In the genomic region with DNA sequence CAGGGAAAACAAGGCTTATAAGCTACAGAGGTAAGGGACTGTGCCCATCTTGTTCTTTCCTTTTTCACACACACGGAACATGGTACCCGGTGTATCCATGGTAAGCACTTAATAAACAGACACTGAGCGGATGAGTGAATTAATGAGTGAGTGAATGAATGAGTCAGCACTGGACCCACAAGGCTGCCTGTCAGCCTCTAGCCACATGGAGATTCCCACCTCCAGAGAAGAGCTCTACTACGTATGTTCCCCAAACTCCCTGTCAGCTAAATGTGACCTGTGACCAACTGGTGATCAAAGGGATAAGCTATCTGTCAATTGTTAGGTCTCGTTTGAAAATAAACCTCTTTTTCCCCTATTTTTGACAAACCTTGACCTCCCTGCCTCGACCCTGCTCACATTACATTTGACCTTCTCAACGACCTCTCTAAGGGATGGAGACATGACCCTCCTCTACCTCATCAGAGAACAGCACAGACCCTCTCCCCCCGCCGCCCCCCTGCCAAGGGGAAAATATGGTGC, we compare ENCODE assay signal across 13 cellular contexts. TPM values are rescaled to one million over a fixed set of nuclear protein-coding genes. Genes with fewer than 3 reads are reported as not detected.
DNase-seq lines count a peak whose midpoint lies in the region; ATAC-seq and TF ChIP-seq lines count a peak whose summit lies in the region.
"Had no signal": no experiment of that assay in that cellular context is flagged by ENCODE, and none has a peak within 500 bp of the region (broad histone marks: within the 10 kb centered on the region; RNA-seq: fewer than 3 reads in every experiment).

No MANE protein-coding gene starts in this region.

- peak overlapping the region; percentile 69 for H3K4me3 Mint-ChIP-seq in activated B cell treated with CpG ODN at 0.5 μM for 24 hours
- H3K4me3 Mint-ChIP-seq in naive thymus-derived CD4-positive, alpha-beta T cell, result peak overlapping the region in 9 of 10 donors; percentile 32 to 91 (median 66)
- no peak overlapping the region for H3K4me3 Mint-ChIP-seq in Caco-2 (ENCODE audit: unreplicated experiment)

- CTCF ChIA-PET in activated B cell treated with CpG ODN at 0.5 μM for 24 hours (lab: Charles Lee) (interaction anchor here (1.3 to 2.2 kb wide), 7 partner anchors 9 to 238 kb away, joined by 3 to 14 read pairs (median 6); a partner anchor contains a TSS), Caco-2 (lab: Charles Lee) (no interaction called here)
- CTCF ChIA-PET in naive thymus-derived CD4-positive, alpha-beta T cell (lab: Charles Lee), result interaction anchor here (0.7 to 2.2 kb wide), 4 partner anchors 14 to 105 kb away, joined by 3 to 7 read pairs (median 4); a partner anchor contains a TSS

- no peaks in the 10 kb centered on the region for H3K27me3 ChIP-seq in DND-41 (ENCODE audit: insufficient read depth, low read length, poor library complexity)
- no peaks in the 10 kb centered on the region for H3K27me3 ChIP-seq in naive thymus-derived CD4-positive, alpha-beta T cell (ENCODE audit: control insufficient read depth in 2 of 2, insufficient read depth in 2 of 2, low read length in 2 of 2)
- H3K27me3 ChIP-seq in Caco-2 (replicated peaks; ENCODE audit: control insufficient read depth, insufficient read depth, low read length), result no peaks in the 10 kb centered on the region
- H3K27me3 ChIP-seq: heart left ventricle had no signal

- H4K20me1 ChIP-seq in DND-41 (ENCODE audit: insufficient read depth, low read length), result no peaks in the 10 kb centered on the region

- no peaks in the 10 kb centered on the region for H3K9me3 ChIP-seq in DND-41 (ENCODE audit: insufficient read depth, low read length, severe bottlenecking)
- no peaks in the 10 kb centered on the region for H3K9me3 ChIP-seq in naive thymus-derived CD4-positive, alpha-beta T cell (ENCODE audit: control insufficient read depth in 2 of 3, low read length in 3 of 3)
- H3K9me3 ChIP-seq in Caco-2, result no peaks in the 10 kb centered on the region
- H3K9me3 ChIP-seq: heart left ventricle, thoracic aorta had no signal

- H3K9me3 Mint-ChIP-seq in activated B cell treated with CpG ODN at 0.5 μM for 24 hours, result no peaks in the 10 kb centered on the region
- peaks cover 0 to 3% (median 0%) of the 10 kb centered on the region in 11 donors for H3K9me3 Mint-ChIP-seq in naive thymus-derived CD4-positive, alpha-beta T cell
- no peaks in the 10 kb centered on the region for H3K9me3 Mint-ChIP-seq in Caco-2 (ENCODE audit: unreplicated experiment)

- H3K36me3 ChIP-seq in DND-41 (ENCODE audit: insufficient read depth, low read length) (peaks cover 40% of the 10 kb centered on the region), Caco-2 (ENCODE audit: control insufficient read depth, insufficient read depth, low read length) (no peaks in the 10 kb centered on the region)
- peaks cover 8 to 59% (median 20%) of the 10 kb centered on the region in 3 experiments for H3K36me3 ChIP-seq in naive thymus-derived CD4-positive, alpha-beta T cell (ENCODE audit: control insufficient read depth in 2 of 3, insufficient read depth in 3 of 3, low read length in 3 of 3)
- H3K36me3 ChIP-seq: thoracic aorta had no signal

- peak overlapping the region; percentile 96 for H3K27ac ChIP-seq in DND-41 (ENCODE audit: low read length)
- H3K27ac ChIP-seq in naive thymus-derived CD4-positive, alpha-beta T cell (ENCODE audit: low read depth, low read length), result peak overlapping the region; percentile 56
- H3K27ac ChIP-seq: HL-60, thoracic aorta had no signal

- H3K27me3 Mint-ChIP-seq in activated B cell treated with CpG ODN at 0.5 μM for 24 hours, result no peaks in the 10 kb centered on the region
- no peaks in the 10 kb centered on the region for H3K27me3 Mint-ChIP-seq in naive thymus-derived CD4-positive, alpha-beta T cell
- H3K27me3 Mint-ChIP-seq in Caco-2 (ENCODE audit: insufficient read depth, unreplicated experiment), result no peaks in the 10 kb centered on the region

- H2AFZ ChIP-seq in DND-41 (ENCODE audit: low read depth, low read length), result no peak overlapping the region

- ATAC-seq in DND-41 (ENCODE audit: insufficient read depth, low read depth), result no peak
- ATAC-seq in HG02610 (IDR thresholded peaks at IDR 0.05; ENCODE audit: unreplicated experiment), result peak; percentile 32
- no peak for ATAC-seq in activated B cell treated with CpG ODN at 0.5 μM for 24 hours (ENCODE audit: low read depth)
- no peak for ATAC-seq in naive thymus-derived CD4-positive, alpha-beta T cell
- ATAC-seq in GM21390 (IDR thresholded peaks at IDR 0.05; ENCODE audit: unreplicated experiment), result no peak
- no peak for ATAC-seq in GM18517 (IDR thresholded peaks at IDR 0.05; ENCODE audit: unreplicated experiment)
- ATAC-seq: heart left ventricle had no signal

- POLR2A ChIA-PET in activated B cell treated with CpG ODN at 0.5 μM for 24 hours (lab: Charles Lee), result interaction anchor here (0.6 to 3.6 kb wide), 19 partner anchors 15 to 538 kb away, joined by 3 to 29 read pairs (median 7); a partner anchor contains a TSS
- POLR2A ChIA-PET in naive thymus-derived CD4-positive, alpha-beta T cell (lab: Charles Lee), result interaction anchor here (0.9 to 2.0 kb wide), 6 partner anchors 15 to 86 kb away, joined by 3 to 6 read pairs (median 4); no protein-coding TSS in a partner anchor
- POLR2A ChIA-PET in Caco-2 (lab: Charles Lee), result no interaction called here

- TF ChIP-seq CTCF in DND-41 (IDR thresholded peaks at IDR 0.05; ENCODE audit: borderline replicate concordance, extremely low read depth, low read length, poor library complexity, severe bottlenecking) (no peak), activated B cell treated with CpG ODN at 0.5 μM for 24 hours (IDR thresholded peaks at IDR 0.05) (no peak), Caco-2 (IDR thresholded peaks at IDR 0.05; ENCODE audit: insufficient read depth in 1 of 2, low read depth in 1 of 2, low read length in 1 of 2, severe bottlenecking in 1 of 2, unreplicated experiment in 1 of 2) (no peak)

- H3K4me2 ChIP-seq in DND-41 (ENCODE audit: insufficient read depth, low read length), result no peak overlapping the region
- H3K4me2 ChIP-seq: smooth muscle cell had no signal

- peaks cover 28% of the 10 kb centered on the region for H3K36me3 Mint-ChIP-seq in activated B cell treated with CpG ODN at 0.5 μM for 24 hours (ENCODE audit: low read depth)
- H3K36me3 Mint-ChIP-seq in naive thymus-derived CD4-positive, alpha-beta T cell, result peaks cover 4 to 46% (median 27%) of the 10 kb centered on the region in 5 donors
- H3K36me3 Mint-ChIP-seq in Caco-2 (ENCODE audit: insufficient read depth, unreplicated experiment), result no peaks in the 10 kb centered on the region

- H3K27ac Mint-ChIP-seq in activated B cell treated with CpG ODN at 0.5 μM for 24 hours, result peak overlapping the region; percentile 99
- H3K27ac Mint-ChIP-seq in naive thymus-derived CD4-positive, alpha-beta T cell, result peak overlapping the region; percentile 84 to 98 (median 95)
- H3K27ac Mint-ChIP-seq in Caco-2 (ENCODE audit: unreplicated experiment), result no peak overlapping the region

- H3K4me3 ChIP-seq in DND-41 (ENCODE audit: low read depth in 1 of 2, low read length in 2 of 2), result no peak overlapping the region
- H3K4me3 ChIP-seq in naive thymus-derived CD4-positive, alpha-beta T cell (ENCODE audit: low read length), result no peak overlapping the region
- no peak overlapping the region for H3K4me3 ChIP-seq in Caco-2 (ENCODE audit: low read depth, low read length)
- H3K4me3 ChIP-seq: heart left ventricle, smooth muscle cell, thoracic aorta had no signal

- H3K9ac ChIP-seq in DND-41 (ENCODE audit: low read depth, low read length), result no peak overlapping the region

- H3K4me1 Mint-ChIP-seq in activated B cell treated with CpG ODN at 0.5 μM for 24 hours, result peaks cover 93% of the 10 kb centered on the region
- peaks cover 72 to 100% (median 92%) of the 10 kb centered on the region in 7 donors for H3K4me1 Mint-ChIP-seq in naive thymus-derived CD4-positive, alpha-beta T cell
- H3K4me1 Mint-ChIP-seq in Caco-2 (ENCODE audit: low read depth, unreplicated experiment), result no peaks in the 10 kb centered on the region

- H3K4me1 ChIP-seq in DND-41 (ENCODE audit: insufficient read depth, low read length) (peaks cover 80% of the 10 kb centered on the region), Caco-2 (peaks cover 10% of the 10 kb centered on the region)
- H3K4me1 ChIP-seq in naive thymus-derived CD4-positive, alpha-beta T cell (ENCODE audit: control insufficient read depth in 2 of 2, insufficient read depth in 2 of 2, low read length in 2 of 2), result peaks cover 89 to 94% of the 10 kb centered on the region in 2 donors

- H3K79me2 ChIP-seq in DND-41 (ENCODE audit: insufficient read depth, low read length), result peaks cover 81% of the 10 kb centered on the region

- DNase-seq in DND-41, result no peak
- DNase-seq in activated B cell treated with CpG ODN at 0.5 μM for 24 hours, result no peak
- peak in 1 of 9 donors; percentile 3 for DNase-seq in naive thymus-derived CD4-positive, alpha-beta T cell
- DNase-seq in DMS153 treated with DMSO at 0.1 percent for 48 hours (lab: John Stamatoyannopoulos, UW; ENCODE audit: unreplicated experiment), result no peak
- DNase-seq in Caco-2, result no peak
- DNase-seq: heart left ventricle; NK-92 treated with Interleukin-12 subunit alpha and Interleukin-12 subunit beta, amount 100 ng/mL, for 24 hours had no signal

- intact Hi-C loops in activated B cell treated with CpG ODN at 0.5 μM for 24 hours (cut with micrococcal nuclease), result loop anchor here (1.0 to 5.0 kb wide), 6 partner anchors 13 to 129 kb away; a partner anchor contains a TSS
- intact Hi-C loops in naive thymus-derived CD4-positive, alpha-beta T cell (cut with micrococcal nuclease), result no loop called here
- intact Hi-C loops in Caco-2 (cut with micrococcal nuclease; ENCODE audit: unreplicated experiment), result no loop called here

- no TSS peak for BruUV-seq in Caco-2 (replicated peaks; lab: Mats Ljungman, UMichigan)

RNA-seq across cellular contexts. Expression of a gene that starts 24.5 kb away (rescaled TPM):
- total RNA-seq in activated B cell treated with CpG ODN at 0.5 μM for 24 hours (47.2 and 55.7 TPM in 2 replicates), Caco-2 (2022) (35.0 and 37.7 TPM in 2 replicates)
- total RNA-seq in naive thymus-derived CD4-positive, alpha-beta T cell, result 10 to 100 TPM; 41.6 to 58.2 (median 50.8) TPM
- 10 to 100 TPM; 23.3 to 24.6 TPM for polyA plus RNA-seq in naive thymus-derived CD4-positive, alpha-beta T cell
